Comparison of ENCODE assay signal across 1 cellular context in genomic region chr2:88596141-88596830, GRCh38.
A peak's percentile ranks its signal among the peaks of the same experiment; 100 is the strongest.
TF ChIP-seq lines count a peak whose summit lies in the region.

No MANE protein-coding gene starts in this region.

TF ChIP-seq in HepG2, 621 proteins besides CTCF, POLR2A, EP300 and RAD21:
- no peak for TF ChIP-seq FOXP1 (IDR thresholded peaks at IDR 0.05)
- TF ChIP-seq FOXP1 (CRISPR knock-in tag; IDR thresholded peaks at IDR 0.05) = no peak
- peak; percentile 38; the same call in 1 of the 2 replicates for TF ChIP-seq GFI1 (CRISPR knock-in tag; IDR thresholded peaks at IDR 0.05; ENCODE audit: borderline replicate concordance)
- no peak for TF ChIP-seq BORCS8-MEF2B (CRISPR knock-in tag; IDR thresholded peaks at IDR 0.05)
- TF ChIP-seq HNRNPK (IDR thresholded peaks at IDR 0.05; ENCODE audit: low read depth, low read length, poor library complexity, severe bottlenecking) = no peak
- no peak for TF ChIP-seq ZNF704 (CRISPR knock-in tag; IDR thresholded peaks at IDR 0.05; ENCODE audit: borderline replicate concordance)
